ENCODE assay signal across 34 cellular contexts in the genomic region with DNA sequence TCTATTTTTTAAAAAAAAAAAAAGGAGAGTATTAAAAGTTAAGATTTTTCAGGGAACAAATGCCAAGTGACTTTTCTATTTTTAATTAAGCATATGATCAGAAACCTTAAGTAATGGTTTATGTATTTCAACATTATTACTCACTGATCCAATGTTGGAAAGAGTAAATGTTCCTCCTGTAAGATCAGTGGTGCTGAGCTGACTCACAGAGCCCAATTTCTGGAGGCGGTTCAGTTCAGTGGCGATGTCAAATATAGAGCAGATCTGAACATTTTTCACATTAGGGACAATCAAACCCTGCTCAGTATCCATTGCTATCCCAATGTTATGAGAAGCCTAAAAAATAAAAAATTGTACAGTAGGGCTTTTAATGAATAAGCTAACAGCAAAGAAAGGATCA.
"Had no signal": no experiment of that assay in that cellular context is flagged by ENCODE, and none has a peak within 500 bp of the region (broad histone marks: within the 10 kb centered on the region; RNA-seq: fewer than 3 reads in every experiment).

No MANE protein-coding gene starts in this region.

- H3K27me3 ChIP-seq: MG63 had no signal

- H3K9ac ChIP-seq: KMS-11 had no signal

- H3K4me3 ChIP-seq: MG63 had no signal

- H3K27ac ChIP-seq: KMS-11 had no signal

- H3K9me3 ChIP-seq: MG63 had no signal

- H3K4me2 ChIP-seq: KMS-11 had no signal

- DNase-seq: Karpas-422, Kasumi-1, MG63, MM.1S, MV-4-11, NCI-H1048, NCI-H1092, NCI-H1092 treated with DMSO at 0.1 percent for 48 hours, NCI-H1105, NCI-H1105 treated with DMSO at 0.1 percent for 48 hours, NCI-H1417, NCI-H1417 treated with DMSO at 0.1 percent for 48 hours, NCI-H1436, NCI-H1436 treated with DMSO at 0.1 percent for 48 hours, NCI-H146, NCI-H1694, NCI-H1694 treated with DMSO at 0.1 percent for 48 hours, NCI-H187, NCI-H187 treated with DMSO at 0.1 percent for 48 hours, NCI-H1930, NCI-H2029, NCI-H2029 treated with DMSO at 0.1 percent for 48 hours, NCI-H2081, NCI-H2081 treated with DMSO at 0.1 percent for 48 hours, NCI-H2107, NCI-H2171, NCI-H2171 treated with DMSO at 0.1 percent for 48 hours, NCI-H2227 treated with DMSO at 0.1 percent for 48 hours, NCI-H226, NCI-H345, NCI-H446, NCI-H446 treated with DMSO at 0.1 percent for 48 hours, NCI-H510A had no signal
